In the genomic region with DNA sequence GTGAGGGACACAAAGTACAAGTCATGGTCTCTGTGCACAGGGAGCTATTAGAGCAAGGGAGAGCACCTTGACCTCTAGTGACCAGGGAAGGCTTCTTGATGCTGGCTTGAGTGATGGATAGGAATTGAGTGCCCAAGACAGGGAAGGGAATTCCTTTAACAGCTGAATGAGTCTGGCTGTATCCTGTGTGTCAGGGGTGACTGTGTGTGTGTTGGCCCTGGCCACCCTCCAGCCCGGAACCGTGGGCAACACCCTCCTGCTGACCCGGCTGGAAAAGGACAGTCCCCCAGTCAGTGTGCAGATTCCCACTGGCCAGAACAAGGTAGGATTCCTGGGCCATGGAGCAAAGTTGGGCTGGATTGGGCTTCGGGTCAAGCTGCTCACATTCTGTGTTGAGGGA, we compare ENCODE assay signal across 19 cellular contexts. TPM values are rescaled to one million over a fixed set of nuclear protein-coding genes. Genes with fewer than 3 reads are reported as not detected.
A peak's percentile ranks its signal among the peaks of the same experiment; 100 is the strongest.
DNase-seq lines count a peak whose midpoint lies in the region; ATAC-seq and TF ChIP-seq lines count a peak whose summit lies in the region.
"Had no signal": no experiment of that assay in that cellular context is flagged by ENCODE, and none has a peak within 500 bp of the region (broad histone marks: within the 10 kb centered on the region; RNA-seq: fewer than 3 reads in every experiment).

No MANE protein-coding gene starts in this region.

- peaks cover 90% of the 10 kb centered on the region for H3K36me3 Mint-ChIP-seq in activated T-helper 17 cell treated with anti-CD3 and anti-CD28 coated beads, Interleukin-2, amount 50 U/mL, for 72 hours (ENCODE audit: low read depth)
- peaks cover 2% of the 10 kb centered on the region for H3K36me3 Mint-ChIP-seq in osteocyte (ENCODE audit: unreplicated experiment)
- H3K36me3 Mint-ChIP-seq: naive B cell had no signal

- H3K27me3 Mint-ChIP-seq in activated T-helper 17 cell treated with anti-CD3 and anti-CD28 coated beads, Interleukin-2, amount 50 U/mL, for 72 hours: no peaks in the 10 kb centered on the region
- H3K27me3 Mint-ChIP-seq in osteocyte (ENCODE audit: unreplicated experiment): no peaks in the 10 kb centered on the region
- H3K27me3 Mint-ChIP-seq: dendritic cell treated with granulocyte-macrophage colony-stimulating factor and Interleukin-4, amounts not matched to agents 40 ng/mL and 50 ng/mL, for 4 days; naive B cell had no signal

- ATAC-seq in activated T-helper 17 cell treated with anti-CD3 and anti-CD28 coated beads, Interleukin-2, amount 50 U/mL, for 72 hours (replicated peaks): no peak
- ATAC-seq: psoas muscle had no signal

- peak; percentile 68 for DNase-seq in ACHN
- DNase-seq in EH (ENCODE audit: low read depth): peak; percentile 62
- peak; percentile 53 for DNase-seq in kidney glomerular epithelial cell (lab: John Stamatoyannopoulos, UW)
- no peak for DNase-seq in osteocyte (ENCODE audit: extremely low spot score, unreplicated experiment)
- no peak for DNase-seq in C1 segment of cervical spinal cord (lab: John Stamatoyannopoulos, UW)
- DNase-seq in stimulated activated CD4-positive, alpha-beta T cell treated with anti-CD3 and anti-CD28 coated beads, Interleukin-2, amount 100 ng/mL, for 48 hours: no peak
- no peak for DNase-seq in GF-D8 (lab: John Stamatoyannopoulos, UW)
- DNase-seq: activated CD4-positive, alpha-beta T cell treated with anti-CD3 and anti-CD28 coated beads, Interleukin-2, amount 50 U/mL, for 4 hours; activated effector memory CD4-positive, alpha-beta T cell treated with Interleukin-2 at 50 U/mL for 16 hours; DMS79; left ventricle myocardium inferior; naive B cell; NCI-H187; psoas muscle had no signal

- in situ Hi-C loops in ACHN (cut with HindIII; ENCODE audit: low pct_ligation_motif_present, low pct_unique_long_range_greater_than_20kb, low sequenced_read_pairs): no loop called here

- TF ChIP-seq CTCF in osteocyte (IDR thresholded peaks at IDR 0.05): no peak

- no peaks in the 10 kb centered on the region for H3K9me3 Mint-ChIP-seq in activated T-helper 17 cell treated with anti-CD3 and anti-CD28 coated beads, Interleukin-2, amount 50 U/mL, for 72 hours
- H3K9me3 Mint-ChIP-seq in osteocyte (ENCODE audit: unreplicated experiment): no peaks in the 10 kb centered on the region
- H3K9me3 Mint-ChIP-seq: dendritic cell treated with granulocyte-macrophage colony-stimulating factor and Interleukin-4, amounts not matched to agents 40 ng/mL and 50 ng/mL, for 4 days; naive B cell had no signal

- peak overlapping the region; percentile 55 for H3K4me3 Mint-ChIP-seq in activated T-helper 17 cell treated with anti-CD3 and anti-CD28 coated beads, Interleukin-2, amount 50 U/mL, for 72 hours
- H3K4me3 Mint-ChIP-seq in osteocyte (ENCODE audit: unreplicated experiment): no peak overlapping the region
- H3K4me3 Mint-ChIP-seq: dendritic cell treated with granulocyte-macrophage colony-stimulating factor and Interleukin-4, amounts not matched to agents 40 ng/mL and 50 ng/mL, for 4 days; naive B cell had no signal

- peaks cover 17% of the 10 kb centered on the region for H3K4me1 Mint-ChIP-seq in activated T-helper 17 cell treated with anti-CD3 and anti-CD28 coated beads, Interleukin-2, amount 50 U/mL, for 72 hours
- peaks cover 5% of the 10 kb centered on the region for H3K4me1 Mint-ChIP-seq in osteocyte (ENCODE audit: unreplicated experiment)

- H3K27ac Mint-ChIP-seq in activated T-helper 17 cell treated with anti-CD3 and anti-CD28 coated beads, Interleukin-2, amount 50 U/mL, for 72 hours: peak overlapping the region; percentile 80
- no peak overlapping the region for H3K27ac Mint-ChIP-seq in osteocyte (ENCODE audit: unreplicated experiment)
- H3K27ac Mint-ChIP-seq: naive B cell had no signal

RNA-seq across cellular contexts. Expression of a gene that starts 5.5 kb away (rescaled TPM):
- 100 to 1,000 TPM; 250 to 347 TPM for total RNA-seq in activated T-helper 17 cell treated with anti-CD3 and anti-CD28 coated beads, Interleukin-2, amount 50 U/mL, for 72 hours
- 394 and 396 TPM in 2 replicates for total RNA-seq in osteocyte

RNA-seq across cellular contexts. Expression of a gene that starts 9.6 kb away (rescaled TPM):
- total RNA-seq in activated T-helper 17 cell treated with anti-CD3 and anti-CD28 coated beads, Interleukin-2, amount 50 U/mL, for 72 hours: 10 to 100 TPM; 48.7 to 76.5 TPM
- total RNA-seq in osteocyte: 72.5 and 80.5 TPM in 2 replicates

RNA-seq across cellular contexts. Expression of a gene that starts 21.8 kb away (rescaled TPM):
- total RNA-seq in activated T-helper 17 cell treated with anti-CD3 and anti-CD28 coated beads, Interleukin-2, amount 50 U/mL, for 72 hours: 10 to 100 TPM; 80.1 to 92.1 TPM
- total RNA-seq in osteocyte: 7.6 and 8.6 TPM in 2 replicates

RNA-seq across cellular contexts. Expression of a gene that starts 31.5 kb away (rescaled TPM):
- 10 to 100 TPM; 42.3 to 44.8 TPM for total RNA-seq in activated T-helper 17 cell treated with anti-CD3 and anti-CD28 coated beads, Interleukin-2, amount 50 U/mL, for 72 hours
- 66.3 and 72.8 TPM in 2 replicates for total RNA-seq in osteocyte

RNA-seq across cellular contexts. Expression of a gene that starts 46.3 kb away (rescaled TPM):
- total RNA-seq in activated T-helper 17 cell treated with anti-CD3 and anti-CD28 coated beads, Interleukin-2, amount 50 U/mL, for 72 hours: not detected
- total RNA-seq in osteocyte: not detected in 2 replicates
- total RNA-seq: HT-29, left ventricle myocardium inferior, MCF 10A, psoas muscle, SK-MEL-5 had no signal

Comparison
In these comparisons a context has a peak if more than half of its experiments do, and no peak if none do; other contexts are left out.
1. DNase-seq: peak in ACHN (single experiment), EH (single experiment) and kidney glomerular epithelial cell (single experiment); none in osteocyte (single experiment), C1 segment of cervical spinal cord (0 of 14), stimulated activated CD4-positive, alpha-beta T cell treated with anti-CD3 and anti-CD28 coated beads, Interleukin-2, amount 100 ng/mL, for 48 hours (0 of 2) and GF-D8 (single experiment).